Comparison of ENCODE assay signal across 8 cellular contexts in genomic region chr17:48429638-48430586, GRCh38. TPM values are rescaled to one million over a fixed set of nuclear protein-coding genes. Genes with fewer than 3 reads are reported as not detected.
DNase-seq lines count a peak whose midpoint lies in the region; ATAC-seq and TF ChIP-seq lines count a peak whose summit lies in the region.

SKAP1 (minus strand) TSS chr17:48430214.

- no peaks in the 10 kb centered on the region for H3K4me1 ChIP-seq in SK-N-SH (ENCODE audit: control insufficient read depth in 1 of 2, insufficient read depth in 2 of 2, low read depth in 1 of 2, low read length in 1 of 2)
- no peaks in the 10 kb centered on the region for H3K4me1 ChIP-seq in ascending aorta

- no peak for ATAC-seq in SK-N-SH treated with all-trans-retinoic acid at 6 μM for 48 hours
- peak; percentile 83 to 86 for ATAC-seq in natural killer cell treated with Interleukin-12 subunit alpha and Interleukin-12 subunit beta and Interleukin-15 and Interleukin-18, amount 100 ng/mL, for 72 hours

- peak within 1 kb of the TSS; percentile 100 for H3K4me3 Mint-ChIP-seq in natural killer cell treated with Interleukin-12 subunit alpha and Interleukin-12 subunit beta and Interleukin-15 and Interleukin-18, amount 100 ng/mL, for 72 hours

- H3K27ac ChIP-seq in SK-N-SH (ENCODE audit: low read depth in 2 of 2, low read length in 1 of 2) (no peak within 1 kb of the TSS), ascending aorta (no peak within 1 kb of the TSS)

- H2AFZ ChIP-seq in SK-N-SH (ENCODE audit: low read depth), result no peak within 1 kb of the TSS

- TF ChIP-seq CTCF in SK-N-SH (IDR thresholded peaks at IDR 0.05) (no peak), ascending aorta (IDR thresholded peaks at IDR 0.05) (no peak)

- TF ChIP-seq EP300 in SK-N-SH (IDR thresholded peaks at IDR 0.05; ENCODE audit: borderline replicate concordance in 1 of 2, low read depth in 1 of 2, low read length in 1 of 2), result no peak

- H3K9me2 ChIP-seq in SK-N-SH, result no peaks in the 10 kb centered on the region

- DNase-seq in SK-N-SH (peak; percentile 29), SW480 (ENCODE audit: low spot score) (peak; percentile 72), ascending aorta (ENCODE audit: low spot score in 2 of 2) (no peak), NCI-H2081 treated with DMSO at 0.1 percent for 48 hours (lab: John Stamatoyannopoulos, UW) (no peak), DMS79 treated with DMSO at 0.1 percent for 48 hours (lab: John Stamatoyannopoulos, UW) (no peak), A172 (ENCODE audit: low spot score) (no peak)
- peak; percentile 72 for DNase-seq in natural killer cell treated with Interleukin-12 subunit alpha and Interleukin-12 subunit beta and Interleukin-15 and Interleukin-18, amount 100 ng/mL, for 72 hours (ENCODE audit: low spot score)

- TF ChIP-seq RAD21 in SK-N-SH (IDR thresholded peaks at IDR 0.05; ENCODE audit: low read length), result no peak

- no peaks in the 10 kb centered on the region for H3K79me2 ChIP-seq in SK-N-SH (ENCODE audit: insufficient read depth)

- H3K36me3 Mint-ChIP-seq in natural killer cell treated with Interleukin-12 subunit alpha and Interleukin-12 subunit beta and Interleukin-15 and Interleukin-18, amount 100 ng/mL, for 72 hours, result no peaks in the 10 kb centered on the region

- H3K9ac ChIP-seq in SK-N-SH, result no peak within 1 kb of the TSS

- intact Hi-C loops in ascending aorta (cut with DNase I), result no loop called here

- H3K9me3 Mint-ChIP-seq in natural killer cell treated with Interleukin-12 subunit alpha and Interleukin-12 subunit beta and Interleukin-15 and Interleukin-18, amount 100 ng/mL, for 72 hours, result no peaks in the 10 kb centered on the region

- no peak within 1 kb of the TSS for H3K4me3 ChIP-seq in SK-N-SH (ENCODE audit: low read depth in 2 of 2, low read length in 1 of 2)
- H3K4me3 ChIP-seq in ascending aorta, result peak within 1 kb of the TSS; percentile 30 to 48

- no peaks in the 10 kb centered on the region for H3K36me3 ChIP-seq in SK-N-SH (replicated peaks in 1 of 2; ENCODE audit: control insufficient read depth in 1 of 2, insufficient read depth in 2 of 2, low read length in 1 of 2)
- no peaks in the 10 kb centered on the region for H3K36me3 ChIP-seq in ascending aorta

- POLR2A ChIA-PET in SK-N-SH (lab: Yijun Ruan, JAX), result no interaction called here

- H3K4me1 Mint-ChIP-seq in natural killer cell treated with Interleukin-12 subunit alpha and Interleukin-12 subunit beta and Interleukin-15 and Interleukin-18, amount 100 ng/mL, for 72 hours (ENCODE audit: low read depth in 2 of 2), result peaks cover 50 to 59% of the 10 kb centered on the region in 2 donors

- H3K9me3 ChIP-seq in SK-N-SH (no peaks in the 10 kb centered on the region), ascending aorta (no peaks in the 10 kb centered on the region)

- H4K20me1 ChIP-seq in SK-N-SH (ENCODE audit: insufficient read depth), result no peaks in the 10 kb centered on the region

- no peak within 1 kb of the TSS for H3K4me2 ChIP-seq in SK-N-SH

- H3K27me3 ChIP-seq in SK-N-SH (ENCODE audit: insufficient read depth) (peaks cover 74% of the 10 kb centered on the region), ascending aorta (no peaks in the 10 kb centered on the region)

- 40% methylated on average over 52 of the region's 65 CpGs for WGBS in SK-N-SH (ENCODE audit: low lambda C conversion rate)

- no peaks in the 10 kb centered on the region for H3F3A ChIP-seq in SK-N-SH (replicated peaks; ENCODE audit: insufficient read depth)

- no peaks in the 10 kb centered on the region for H3K27me3 Mint-ChIP-seq in natural killer cell treated with Interleukin-12 subunit alpha and Interleukin-12 subunit beta and Interleukin-15 and Interleukin-18, amount 100 ng/mL, for 72 hours

- CTCF ChIA-PET in SK-N-SH (lab: Yijun Ruan, JAX), result no interaction called here

- H3K27ac Mint-ChIP-seq in natural killer cell treated with Interleukin-12 subunit alpha and Interleukin-12 subunit beta and Interleukin-15 and Interleukin-18, amount 100 ng/mL, for 72 hours, result peak within 1 kb of the TSS; percentile 100

TF ChIP-seq in SK-N-SH, 30 proteins besides CTCF, POLR2A, EP300 and RAD21 (continues in another document):
- TF ChIP-seq NRF1 (IDR thresholded peaks at IDR 0.05; ENCODE audit: low read depth, low read length) (no peak), ZBTB33 (IDR thresholded peaks at IDR 0.05; ENCODE audit: borderline replicate concordance, low read depth) (no peak), POLR2AphosphoS5 (IDR thresholded peaks at IDR 0.05; ENCODE audit: low read depth, low read length) (no peak)

TF ChIP-seq in SK-N-SH treated with all-trans-retinoic acid at 6 μM for 48 hours, 23 proteins besides CTCF, POLR2A, EP300 and RAD21:
- no peak for TF ChIP-seq PPARA (CRISPR knock-in tag; IDR thresholded peaks at IDR 0.05; ENCODE audit: borderline replicate concordance)
- no peak for TF ChIP-seq ZC3H10 (CRISPR knock-in tag; IDR thresholded peaks at IDR 0.05)
- TF ChIP-seq SNAI2 (CRISPR knock-in tag; IDR thresholded peaks at IDR 0.05), result no peak
TF ChIP-seq in SK-N-SH treated with all-trans-retinoic acid at 6 μM for 48 hours: peak in this region for 0.

RNA-seq across cellular contexts. Expression of gene SKAP1, which starts in this region (rescaled TPM):
- polyA plus RNA-seq in SK-N-SH (2012; rRNA removed), result not detected in 2 replicates
- polyA plus RNA-seq in SK-N-SH (2012; cell fraction: cytosol; rRNA removed), result not detected in 2 replicates
- not detected in 2 replicates for polyA plus RNA-seq in SK-N-SH (2012; cell fraction: nucleus; rRNA removed)
- total RNA-seq in ascending aorta, result not detected
- total RNA-seq in natural killer cell treated with Interleukin-12 subunit alpha and Interleukin-12 subunit beta and Interleukin-15 and Interleukin-18, amount 100 ng/mL, for 72 hours, result 10 to 100 TPM; 40.9 to 44.9 TPM
- total RNA-seq in A172 (2014; rRNA removed; shearing (Covaris generic)), result 2.6 TPM in 1 of 2 replicates, not detected in the other

Comparison
In these comparisons a context has a peak if more than half of its experiments do, and no peak if none do; other contexts are left out.
1. RNA of gene SKAP1 (total RNA-seq): 40.9 to 44.9 TPM in natural killer cell treated with Interleukin-12 subunit alpha and Interleukin-12 subunit beta and Interleukin-15 and Interleukin-18, amount 100 ng/mL, for 72 hours; 2.6 TPM in A172 and not detected in ascending aorta (single experiment); every median in the first group is over 10 times any median in the second.
2. Peak in DNase-seq in SK-N-SH; RNA of the gene not detected or under 1 TPM.
3. DNase-seq: peak in SW480 (single experiment) and natural killer cell treated with Interleukin-12 subunit alpha and Interleukin-12 subunit beta and Interleukin-15 and Interleukin-18, amount 100 ng/mL, for 72 hours (single experiment); none in ascending aorta (0 of 2), NCI-H2081 treated with DMSO at 0.1 percent for 48 hours (single experiment), DMS79 treated with DMSO at 0.1 percent for 48 hours (single experiment) and A172 (single experiment).
4. H3K4me3 ChIP-seq: peak in ascending aorta (2 of 2); none in SK-N-SH (0 of 2).